ENCODE assay signal across 17 cellular contexts in genomic region chr13:49657241-49657641, GRCh38. TPM values are rescaled to one million over a fixed set of nuclear protein-coding genes. Genes with fewer than 3 reads are reported as not detected.
DNase-seq lines count a peak whose midpoint lies in the region; ATAC-seq, FAIRE-seq and TF ChIP-seq lines count a peak whose summit lies in the region.
"Had no signal": no experiment of that assay in that cellular context is flagged by ENCODE, and none has a peak within 500 bp of the region (broad histone marks: within the 10 kb centered on the region; RNA-seq: fewer than 3 reads in every experiment).

No MANE protein-coding gene starts in this region.

- H3K9me3 ChIP-seq in esophagus muscularis mucosa, result no peaks in the 10 kb centered on the region
- H3K9me3 ChIP-seq in psoas muscle, result no peaks in the 10 kb centered on the region
- H3K9me3 ChIP-seq: SJCRH30 had no signal

- H3K27ac ChIP-seq in esophagus muscularis mucosa (replicated peaks in 1 of 4), result peak overlapping the region in 3 of 4 donors; percentile 44 to 67 (median 52)
- H3K27ac ChIP-seq in psoas muscle, result peak overlapping the region; percentile 97
- H3K27ac ChIP-seq: SJCRH30 had no signal

- no peak for TF ChIP-seq CTCF in D721Med (IDR thresholded peaks at IDR 0.05; ENCODE audit: insufficient read depth, missing control alignments)
- TF ChIP-seq CTCF in esophagus muscularis mucosa (IDR thresholded peaks at IDR 0.05), result no peak
- no peak for TF ChIP-seq CTCF in psoas muscle (IDR thresholded peaks at IDR 0.05)

- no peak for TF ChIP-seq POLR2A in esophagus muscularis mucosa (IDR thresholded peaks at IDR 0.05; ENCODE audit: low read depth)

- H3K4me3 ChIP-seq in esophagus muscularis mucosa (no peak overlapping the region), psoas muscle (no peak overlapping the region)
- H3K4me3 ChIP-seq: SJCRH30 had no signal

- DNase-seq in D721Med (ENCODE audit: insufficient read length, low spot score) (peak; percentile 70), NCI-H82 treated with DMSO at 0.1 percent for 48 hours (lab: John Stamatoyannopoulos, UW; ENCODE audit: unreplicated experiment) (peak; percentile 73), esophagus muscularis mucosa (ENCODE audit: extremely low spot score) (no peak), psoas muscle (peak; percentile 30 to 77), MV-4-11 (lab: John Stamatoyannopoulos, UW) (no peak), ureter (ENCODE audit: low spot score) (no peak)
- DNase-seq: HCEC 1CT, KG1, NCI-H1436, NCI-H2029, NCI-H2171, NCI-H446, NCI-H69, RPMI8226, SJCRH30 had no signal

- H3K4me1 ChIP-seq in esophagus muscularis mucosa, result peaks cover 0 to 35% (median 23%) of the 10 kb centered on the region in 4 donors
- H3K4me1 ChIP-seq in psoas muscle, result peaks cover 44% of the 10 kb centered on the region

- intact Hi-C loops in esophagus muscularis mucosa (cut with DNase I) (no loop called here), psoas muscle (cut with DNase I) (loop anchor here (10.0 kb wide), 2 partner anchors 278 to 468 kb away; partner anchors contain the start of gene SPRYD7 (in 1 of the 2))

- peak; percentile 29 for FAIRE-seq in D721Med (lab: Jason Lieb, UNC)
- FAIRE-seq: A204.1 had no signal

- ATAC-seq in psoas muscle (peak; percentile 42 to 79 (median 74)), HG02884 (IDR thresholded peaks at IDR 0.05; ENCODE audit: unreplicated experiment) (no peak)

- TF ChIP-seq EP300 in esophagus muscularis mucosa (IDR thresholded peaks at IDR 0.05), result no peak

- H3K36me3 ChIP-seq in esophagus muscularis mucosa (peaks cover 0 to 31% (median 3%) of the 10 kb centered on the region in 4 donors), psoas muscle (ENCODE audit: insufficient read depth in 1 of 2, low read depth in 1 of 2) (peaks cover 0 to 24% of the 10 kb centered on the region in 2 donors)

- H3K27me3 ChIP-seq in esophagus muscularis mucosa (no peaks in the 10 kb centered on the region), psoas muscle (ENCODE audit: insufficient read depth in 3 of 3, low read length in 2 of 3) (no peaks in the 10 kb centered on the region)
- H3K27me3 ChIP-seq: SJCRH30 had no signal

- 59% methylated on average over 9 of the region's 9 CpGs for WGBS in esophagus muscularis mucosa
- WGBS in psoas muscle, 3 donors, result 33 to 39% (median 35%) methylated on average over 9 of the region's 9 CpGs

RNA-seq across cellular contexts. Expression of gene ARL11, which starts 28.9 kb away (rescaled TPM):
- under 1 TPM; 0.13 to 0.83 (median 0.35) TPM for total RNA-seq in esophagus muscularis mucosa
- under 1 TPM; 0.09 to 0.71 (median 0.19) TPM for total RNA-seq in psoas muscle
- under 1 TPM; 0.09 to 0.14 (median 0.10) TPM for polyA plus RNA-seq in psoas muscle
- 1.7 TPM for total RNA-seq in ureter
- total RNA-seq: SJCRH30 had no signal

RNA-seq across cellular contexts. Expression of gene EBPL, which starts 34.0 kb away (rescaled TPM):
- 10 to 100 TPM; 17.0 to 56.4 (median 45.9) TPM for total RNA-seq in esophagus muscularis mucosa
- total RNA-seq in psoas muscle, result 10 to 100 TPM in 1 of 4 donors, 1 to 10 TPM in 3; 6.2 to 10.6 (median 8.4) TPM
- 1 to 10 TPM; 4.8 to 8.8 (median 7.0) TPM for polyA plus RNA-seq in psoas muscle
- 51.5 TPM for total RNA-seq in ureter

Comparison
In these comparisons a context has a peak if more than half of its experiments do, and no peak if none do; other contexts are left out.
1. DNase-seq: peak in D721Med (single experiment), NCI-H82 treated with DMSO at 0.1 percent for 48 hours (single experiment) and psoas muscle (2 of 2); none in esophagus muscularis mucosa (single experiment), MV-4-11 (single experiment) and ureter (single experiment).